In genomic region chr20:46117704-46118467, GRCh38 we compare ENCODE assay signal across 8 cellular contexts. TPM values are rescaled to one million over a fixed set of nuclear protein-coding genes. Genes with fewer than 3 reads are reported as not detected.
DNase-seq lines count a peak whose midpoint lies in the region; ATAC-seq and TF ChIP-seq lines count a peak whose summit lies in the region.

Gene CD40 (plus strand): TSS chr20:46118314. CDS start chr20:46118344, 30 bp downstream.

- no peak for TF ChIP-seq CTCF in tibial artery (IDR thresholded peaks at IDR 0.05)

- H3K36me3 ChIP-seq in SK-N-MC (ENCODE audit: insufficient read depth, low read length) (no peaks in the 10 kb centered on the region), tibial artery (peaks cover 0 to 12% (median 10%) of the 10 kb centered on the region in 3 donors)

- no peaks in the 10 kb centered on the region for H3K9me3 Mint-ChIP-seq in activated naive CD8-positive, alpha-beta T cell treated with anti-CD3 and anti-CD28 coated beads for 36 hours

- H3K36me3 Mint-ChIP-seq in activated naive CD8-positive, alpha-beta T cell treated with anti-CD3 and anti-CD28 coated beads for 36 hours = no peaks in the 10 kb centered on the region

- no peak within 1 kb of the TSS for H3K9ac ChIP-seq in SK-N-MC (ENCODE audit: insufficient read length)

- H3K4me3 ChIP-seq in SK-N-MC = peak within 1 kb of the TSS; percentile 73
- peak within 1 kb of the TSS; percentile 54 to 59 for H3K4me3 ChIP-seq in tibial artery

- DNase-seq in ACHN = peak; percentile 91
- peak; percentile 39 for DNase-seq in SK-N-MC (ENCODE audit: low read depth, low spot score)
- DNase-seq in activated naive CD8-positive, alpha-beta T cell treated with anti-CD3 and anti-CD28 coated beads for 36 hours = peak; percentile 79
- peak; percentile 95 for DNase-seq in Right ventricle myocardium inferior (ENCODE audit: missing footprints)
- peak; percentile 73 for DNase-seq in pons (ENCODE audit: low spot score)
- DNase-seq in tibial artery = peak; percentile 91 to 92

- no peak within 1 kb of the TSS for H3K27ac ChIP-seq in SK-N-MC
- peak within 1 kb of the TSS; percentile 80 for H3K27ac ChIP-seq in tibial artery

- in situ Hi-C loops in ACHN (cut with HindIII; ENCODE audit: low pct_ligation_motif_present, low pct_unique_long_range_greater_than_20kb, low sequenced_read_pairs) = no loop called here

- peak within 1 kb of the TSS; percentile 90 for H3K27ac Mint-ChIP-seq in activated naive CD8-positive, alpha-beta T cell treated with anti-CD3 and anti-CD28 coated beads for 36 hours

- peak within 1 kb of the TSS; percentile 97 for H3K4me3 Mint-ChIP-seq in activated naive CD8-positive, alpha-beta T cell treated with anti-CD3 and anti-CD28 coated beads for 36 hours

- H3K9me3 ChIP-seq in SK-N-MC (ENCODE audit: low read depth, low read length) (no peaks in the 10 kb centered on the region), tibial artery (no peaks in the 10 kb centered on the region)

- peaks cover 7% of the 10 kb centered on the region for H3K27me3 Mint-ChIP-seq in activated naive CD8-positive, alpha-beta T cell treated with anti-CD3 and anti-CD28 coated beads for 36 hours

- H3K4me1 Mint-ChIP-seq in activated naive CD8-positive, alpha-beta T cell treated with anti-CD3 and anti-CD28 coated beads for 36 hours = peaks cover 20% of the 10 kb centered on the region

- ATAC-seq in GM18907 (IDR thresholded peaks at IDR 0.05; ENCODE audit: unreplicated experiment) = peak; percentile 67
- peak; percentile 74 for ATAC-seq in HG03135 (IDR thresholded peaks at IDR 0.05; ENCODE audit: unreplicated experiment)
- ATAC-seq in Right ventricle myocardium inferior = peak; percentile 97

- H3K4me1 ChIP-seq in tibial artery = peaks cover 0 to 21% (median 8%) of the 10 kb centered on the region in 4 donors

- H3K27me3 ChIP-seq in tibial artery = no peaks in the 10 kb centered on the region

- intact Hi-C loops in Right ventricle myocardium inferior (cut with DNase I) = no loop called here
- intact Hi-C loops in tibial artery (cut with DNase I; ENCODE audit: low total_unique reads) = loop anchor here (10.0 kb wide), 1 partner anchor 57 kb away; no protein-coding TSS in a partner anchor

RNA-seq across cellular contexts. Expression of gene CD40, which starts in this region (rescaled TPM):
- 1 to 10 TPM; 4.6 to 5.3 TPM for total RNA-seq in activated naive CD8-positive, alpha-beta T cell treated with anti-CD3 and anti-CD28 coated beads for 36 hours
- total RNA-seq in Right ventricle myocardium inferior = 8.0 TPM

Comparison
In these comparisons a context has a peak if more than half of its experiments do, and no peak if none do; other contexts are left out.
1. DNase-seq: peak in every context shown above with its lines; median percentile 95 in Right ventricle myocardium inferior; 92 in tibial artery; 91 in ACHN; 79 in activated naive CD8-positive, alpha-beta T cell treated with anti-CD3 and anti-CD28 coated beads for 36 hours; 73 in pons; 39 in SK-N-MC.